In genomic region chr6:37016995-37017394, GRCh38 we compare ENCODE assay signal across 13 cellular contexts. TPM values are rescaled to one million over a fixed set of nuclear protein-coding genes. Genes with fewer than 3 reads are reported as not detected.
"Had no signal": no experiment of that assay in that cellular context is flagged by ENCODE, and none has a peak within 500 bp of the region (broad histone marks: within the 10 kb centered on the region; RNA-seq: fewer than 3 reads in every experiment).

No MANE protein-coding gene starts in this region.

- H3K79me2 ChIP-seq: hepatocyte had no signal

- DNase-seq: activated CD8-positive, alpha-beta memory T cell treated with anti-CD3 and anti-CD28 coated beads, Interleukin-2, amount 50 U/mL, for 48 hours; activated CD8-positive, alpha-beta T cell treated with anti-CD3 and anti-CD28 coated beads, Interleukin-2, amount 10 ng/mL, durations not matched to agents 7 days and 5 days; activated naive CD4-positive, alpha-beta T cell treated with anti-CD3 and anti-CD28 coated beads for 36 hours; body of pancreas; dermis blood vessel endothelial cell; endodermal cell; erythroblast; kidney; testis had no signal

- H3K4me3 ChIP-seq: body of pancreas, hepatocyte, right atrium auricular region, skin epidermis, testis had no signal

- H3K27ac Mint-ChIP-seq: activated naive CD4-positive, alpha-beta T cell treated with anti-CD3 and anti-CD28 coated beads for 36 hours; endodermal cell had no signal

- H3K27me3 ChIP-seq: body of pancreas, hepatocyte, right atrium auricular region, testis had no signal

- H3K9me3 ChIP-seq: body of pancreas, right atrium auricular region, testis had no signal

- H3K9me3 Mint-ChIP-seq: activated naive CD4-positive, alpha-beta T cell treated with anti-CD3 and anti-CD28 coated beads for 36 hours; endodermal cell had no signal

- H3K36me3 ChIP-seq: right atrium auricular region had no signal

- H3K4me3 Mint-ChIP-seq: activated CD8-positive, alpha-beta T cell treated with anti-CD3 and anti-CD28 coated beads, Interleukin-2, amount 10 ng/mL, durations not matched to agents 7 days and 5 days; activated naive CD4-positive, alpha-beta T cell treated with anti-CD3 and anti-CD28 coated beads for 36 hours; endodermal cell had no signal

- ATAC-seq: activated CD8-positive, alpha-beta T cell treated with anti-CD3 and anti-CD28 coated beads, Interleukin-2, amount 10 ng/mL, durations not matched to agents 7 days and 5 days; body of pancreas had no signal

RNA-seq across cellular contexts. Expression of gene FGD2, which starts 11.5 kb away (rescaled TPM):
- total RNA-seq: dermis blood vessel endothelial cell, endodermal cell, myocyte had no signal
